In genomic region chr7:46315891-46316290, GRCh38 we compare ENCODE assay signal across 17 cellular contexts.
DNase-seq lines count a peak whose midpoint lies in the region; ATAC-seq and TF ChIP-seq lines count a peak whose summit lies in the region.
"Had no signal": no experiment of that assay in that cellular context is flagged by ENCODE, and none has a peak within 500 bp of the region (broad histone marks: within the 10 kb centered on the region; RNA-seq: fewer than 3 reads in every experiment).

No MANE protein-coding gene starts in this region.

- in situ Hi-C loops in GM23248 (cut with MboI): no loop called here

- H3F3A ChIP-seq in GM23248 (ENCODE audit: insufficient read depth): peaks cover 16% of the 10 kb centered on the region

- H3K4me1 ChIP-seq in GM23248 (ENCODE audit: insufficient read depth): peaks cover 21% of the 10 kb centered on the region
- no peaks in the 10 kb centered on the region for H3K4me1 ChIP-seq in lower lobe of right lung
- H3K4me1 ChIP-seq: BE2C, thyroid gland had no signal

- no peaks in the 10 kb centered on the region for H3K79me2 ChIP-seq in GM23248 (ENCODE audit: insufficient read depth)

- H3K27me3 ChIP-seq in GM23248 (replicated peaks; ENCODE audit: insufficient read depth): no peaks in the 10 kb centered on the region
- no peaks in the 10 kb centered on the region for H3K27me3 ChIP-seq in lower lobe of right lung (ENCODE audit: low read depth)
- H3K27me3 ChIP-seq: BE2C, SJSA1, thyroid gland had no signal

- WGBS in GM23248 (ENCODE audit: low coverage in 1 of 2, low lambda C conversion rate in 2 of 2, missing lambda C conversion rate in 2 of 2), 2 experiments: 27 to 33% methylated on average over 5 of the region's 5 CpGs

- peak overlapping the region; percentile 6 for H3K4me2 ChIP-seq in GM23248 (ENCODE audit: unreplicated experiment)

- H3K4me3 ChIP-seq in GM23248 (no peak overlapping the region), lower lobe of right lung (no peak overlapping the region)
- H3K4me3 ChIP-seq: SJSA1, thyroid gland had no signal

- peak; percentile 81 for DNase-seq in GM23248
- peak; percentile 18 for DNase-seq in T1000 (lab: John Stamatoyannopoulos, UW)
- peak; percentile 28 for DNase-seq in fibroblast of gingiva (ENCODE audit: low read depth)
- DNase-seq in sciatic nerve (ENCODE audit: low spot score): no peak
- no peak for DNase-seq in posterior vena cava (ENCODE audit: low spot score)
- DNase-seq in lower lobe of right lung: no peak
- DNase-seq: BE2C; cerebellar nuclear complex; glutamatergic neuron; naive thymus-derived CD8-positive, alpha-beta T cell; NCI-H2029; NCI-H524; stimulated activated CD4-positive, alpha-beta T cell treated with anti-CD3 and anti-CD28 coated beads, Interleukin-12 subunit alpha, Interleukin-12 subunit beta, amount 100 ng/mL, for 4 hours; T-helper 2 cell; thyroid gland had no signal

- TF ChIP-seq CTCF in lower lobe of right lung (IDR thresholded peaks at IDR 0.05): no peak

- no peaks in the 10 kb centered on the region for H3K9me2 ChIP-seq in GM23248 (ENCODE audit: insufficient read depth)

- H3K27ac ChIP-seq in GM23248 (peak overlapping the region; percentile 36; the same call in 1 of the 2 replicates), lower lobe of right lung (no peak overlapping the region)
- H3K27ac ChIP-seq: SJSA1, thyroid gland had no signal

- H4K20me1 ChIP-seq in GM23248 (ENCODE audit: insufficient read depth): no peaks in the 10 kb centered on the region

- intact Hi-C loops in sciatic nerve (cut with DNase I) (no loop called here), posterior vena cava (cut with DNase I) (no loop called here), lower lobe of right lung (cut with DNase I) (no loop called here)

- ATAC-seq in sciatic nerve: peak; percentile 41
- no peak for ATAC-seq in HG03135 (IDR thresholded peaks at IDR 0.05; ENCODE audit: unreplicated experiment)
- ATAC-seq in lower lobe of right lung: no peak
- ATAC-seq: naive thymus-derived CD8-positive, alpha-beta T cell had no signal

- H2AFZ ChIP-seq in GM23248: no peak overlapping the region

- H3K9ac ChIP-seq in GM23248: no peak overlapping the region

- H3K36me3 ChIP-seq in GM23248 (ENCODE audit: low read depth): no peaks in the 10 kb centered on the region
- H3K36me3 ChIP-seq in lower lobe of right lung: no peaks in the 10 kb centered on the region
- H3K36me3 ChIP-seq: BE2C, SJSA1, thyroid gland had no signal

- H3K9me3 ChIP-seq in GM23248 (ENCODE audit: low read depth) (no peaks in the 10 kb centered on the region), lower lobe of right lung (no peaks in the 10 kb centered on the region)
- H3K9me3 ChIP-seq: BE2C, SJSA1, thyroid gland had no signal

Comparison
In these comparisons a context has a peak if more than half of its experiments do, and no peak if none do; other contexts are left out.
1. DNase-seq: peak in GM23248 (single experiment), T1000 (single experiment) and fibroblast of gingiva (single experiment); none in sciatic nerve (single experiment), posterior vena cava (single experiment) and lower lobe of right lung (single experiment).